Comparison of ENCODE assay signal across 1 cellular context in the genomic region with DNA sequence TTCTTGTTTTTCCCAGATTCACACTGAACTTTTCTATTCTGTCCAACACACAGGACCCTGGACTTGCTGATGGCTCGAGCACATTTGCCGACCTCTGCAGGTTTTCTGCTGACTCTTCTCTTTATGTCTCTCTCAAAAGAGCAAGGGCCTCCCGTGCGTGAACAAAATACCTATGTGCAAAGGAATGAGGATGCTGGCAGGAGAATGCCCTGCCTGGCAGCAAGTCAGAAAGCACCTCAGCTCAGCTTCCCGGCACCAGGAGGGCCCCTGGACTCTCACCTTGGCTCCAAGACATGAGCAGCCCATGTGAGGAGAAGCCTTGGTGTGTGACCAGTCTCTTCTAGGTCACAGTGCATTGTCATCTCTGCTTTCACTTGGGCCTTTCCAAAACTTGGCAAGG.
TF ChIP-seq lines count a peak whose summit lies in the region.

No MANE protein-coding gene starts in this region.

TF ChIP-seq in HepG2, 621 proteins besides CTCF, POLR2A, EP300 and RAD21:
- no peak for TF ChIP-seq TBL1XR1 (IDR thresholded peaks at IDR 0.05; ENCODE audit: borderline replicate concordance, low read length, partially characterized antibody)
- peak; percentile 59 to 77; a peak in 3 of 4 replicates for TF ChIP-seq MAFK (conservative IDR thresholded peaks at IDR 0.05 in 1 of 2, IDR thresholded peaks at IDR 0.05 in 1 of 2; ENCODE audit: low read length in 2 of 2)
- peak; percentile 73 for TF ChIP-seq MAFF (IDR thresholded peaks at IDR 0.05; ENCODE audit: low read depth, low read length)
